Comparison of ENCODE assay signal across 8 cellular contexts in genomic region chr5:173094012-173094661, GRCh38. TPM values are rescaled to one million over a fixed set of nuclear protein-coding genes. Genes with fewer than 3 reads are reported as not detected.
DNase-seq lines count a peak whose midpoint lies in the region; ATAC-seq, FAIRE-seq and TF ChIP-seq lines count a peak whose summit lies in the region.

No MANE protein-coding gene starts in this region.

- H3K27me3 ChIP-seq in HepG2 (ENCODE audit: control insufficient read depth in 1 of 2, insufficient read depth in 2 of 2, low read length in 2 of 2) = no peaks in the 10 kb centered on the region

- no TSS peak for BruUV-seq in HepG2 (replicated peaks; lab: Mats Ljungman, UMichigan)

- no peaks in the 10 kb centered on the region for H3K9me3 ChIP-seq in HepG2 (ENCODE audit: low read length)

- peaks cover 5 to 12% of the 10 kb centered on the region in 2 experiments; a peak in 3 of 5 replicates for H3K36me3 ChIP-seq in HepG2 (replicated peaks in 1 of 2; ENCODE audit: control insufficient read depth in 1 of 2, insufficient read depth in 2 of 2, low read length in 2 of 2)

- 44% methylated on average over 4 of the region's 4 CpGs for WGBS in HepG2 (ENCODE audit: low lambda C conversion rate)

- TF ChIP-seq CTCF in cardiac fibroblast (IDR thresholded peaks at IDR 0.05; ENCODE audit: low read depth, low read length) (no peak), HepG2 (CRISPR knock-in tag; IDR thresholded peaks at IDR 0.05) (no peak)

- H3K27ac ChIP-seq in HepG2 (ENCODE audit: extremely low read length, insufficient read depth, low read length) = no peak overlapping the region

- intact Hi-C loops in HepG2 (cut with micrococcal nuclease; ENCODE audit: unreplicated experiment) = loop anchor here (5.0 kb wide), 1 partner anchor 37 kb away; the partner anchor contains the start of gene CREBRF

- TF ChIP-seq EP300 in HepG2 (IDR thresholded peaks at IDR 0.05; ENCODE audit: low read depth in 2 of 2, low read length in 2 of 2) (0 out of 4 replicates have a peak, but pooled peaks of 1 of the 2 experiments have one; percentile 6), HepG2 (CRISPR knock-in tag; IDR thresholded peaks at IDR 0.05; ENCODE audit: borderline replicate concordance) (no peak)

- H2AFZ ChIP-seq in HepG2 (ENCODE audit: low read length) = no peak overlapping the region

- in situ Hi-C loops in HepG2 (cut with HindIII; ENCODE audit: extremely low pct_ligation_motif_present, low pct_unique_long_range_greater_than_20kb) = no loop called here

- H4K20me1 ChIP-seq in HepG2 (ENCODE audit: insufficient read depth, low read length) = no peaks in the 10 kb centered on the region

- no peak for TF ChIP-seq RAD21 in HepG2 (CRISPR knock-in tag; IDR thresholded peaks at IDR 0.05)

- no peak overlapping the region for H3K4me2 ChIP-seq in HepG2 (ENCODE audit: low read depth, low read length)

- no peak for FAIRE-seq in HepG2 (lab: Jason Lieb, UNC)

- no peak for TF ChIP-seq POLR2A in HepG2 (IDR thresholded peaks at IDR 0.05; ENCODE audit: insufficient read depth in 1 of 2, low read depth in 2 of 2, low read length in 2 of 2)

- H3K4me3 ChIP-seq in cardiac fibroblast (replicated peaks in 1 of 2; ENCODE audit: low read depth in 2 of 2, low read length in 2 of 2) (no peak overlapping the region), HepG2 (replicated peaks in 1 of 3; ENCODE audit: insufficient read depth in 1 of 3, low read depth in 2 of 3, low read length in 3 of 3) (no peak overlapping the region)

- POLR2A ChIA-PET in HepG2 (lab: Yijun Ruan, JAX) = no interaction called here

- peaks cover 14% of the 10 kb centered on the region for H3K4me1 ChIP-seq in HepG2 (ENCODE audit: insufficient read depth, low read length)

- no peaks in the 10 kb centered on the region for H3K79me2 ChIP-seq in HepG2 (ENCODE audit: insufficient read depth, low read length)

- CTCF ChIA-PET in HepG2 (lab: Yijun Ruan, JAX; ENCODE audit: low intra/inter-chr PET ratio, low total read pairs) = no interaction called here

- H3K9ac ChIP-seq in HepG2 (ENCODE audit: insufficient read depth, low read depth, low read length) = no peak overlapping the region

- ATAC-seq in HepG2 = no peak

- DNase-seq in A172 (ENCODE audit: low spot score) (peak; percentile 89), HS-27A (ENCODE audit: low read depth) (peak; percentile 54), cardiac fibroblast (ENCODE audit: low read depth in 2 of 2) (peak; percentile 45 to 85), HepG2 (ENCODE audit: low spot score) (peak; percentile 73), NCI-H82 treated with DMSO at 0.1 percent for 48 hours (lab: John Stamatoyannopoulos, UW; ENCODE audit: unreplicated experiment) (no peak), AG08395 (ENCODE audit: low spot score) (no peak), HuH-7 (ENCODE audit: low spot score) (no peak)
- no peak for DNase-seq in activated CD8-positive, alpha-beta memory T cell treated with anti-CD3 and anti-CD28 coated beads, Interleukin-2, amount 50 U/mL, for 4 hours

TF ChIP-seq in HepG2, 621 proteins besides CTCF, POLR2A, EP300 and RAD21 (continues in another document):
- TF ChIP-seq ZKSCAN1 (IDR thresholded peaks at IDR 0.05; ENCODE audit: low read length) (no peak), SOX13 (IDR thresholded peaks at IDR 0.05) (no peak), SOX13 (CRISPR knock-in tag; conservative IDR thresholded peaks at IDR 0.05 in 1 of 2, IDR thresholded peaks at IDR 0.05 in 1 of 2) (peak in 1 of 2 experiments; percentile 56; a peak in 1 of 4 replicates), ZNF207 (IDR thresholded peaks at IDR 0.05; ENCODE audit: borderline replicate concordance) (no peak), GLMP (CRISPR knock-in tag; IDR thresholded peaks at IDR 0.05; ENCODE audit: borderline replicate concordance) (no peak), TIGD3 (CRISPR knock-in tag; IDR thresholded peaks at IDR 0.05; ENCODE audit: borderline replicate concordance) (no peak), SRF (IDR thresholded peaks at IDR 0.05; ENCODE audit: low read depth, low read length) (no peak)

RNA-seq across cellular contexts. Expression of gene CREBRF, which starts 38.0 kb away (rescaled TPM):
- 7.1 and 9.6 TPM in 2 replicates for total RNA-seq in A172 (2014; rRNA removed; shearing (Covaris generic))
- total RNA-seq in HepG2 (2016; rRNA removed; fragmentation: Illumina TruSeq; extraction: Trizol) = 4.5 and 5.1 TPM in 2 replicates
- total RNA-seq in HepG2 (2016; cell fraction: cytosol; rRNA removed; fragmentation: Illumina TruSeq; extraction: Trizol; ENCODE audit: low read depth) = 3.3 and 4.5 TPM in 2 replicates
- 4.9 and 5.3 TPM in 2 replicates for total RNA-seq in HepG2 (2016; cell fraction: insoluble cytoplasmic fraction; rRNA removed; fragmentation: Illumina TruSeq; extraction: Trizol)
- 5.3 and 5.8 TPM in 2 replicates for total RNA-seq in HepG2 (2016; cell fraction: membrane; rRNA removed; fragmentation: Illumina TruSeq; extraction: Trizol)
- 7.6 and 9.7 TPM in 2 replicates for total RNA-seq in HepG2 (2016; cell fraction: nucleus; rRNA removed; fragmentation: Illumina TruSeq; extraction: Trizol)
- 8.9 and 10.2 TPM in 2 replicates for polyA plus RNA-seq in HepG2 (2011; rRNA removed)
- 2.5 and 3.3 TPM in 2 replicates for polyA plus RNA-seq in HepG2 (2011; cell fraction: cytosol; rRNA removed)
- 15.4 and 16.5 TPM in 2 replicates for polyA plus RNA-seq in HepG2 (2011; cell fraction: nucleus; rRNA removed)
- polyA plus RNA-seq in HepG2 (2012) = 6.6 and 9.2 TPM in 2 replicates
- 0.08 and 0.09 TPM in 2 replicates for polyA plus RNA-seq in HepG2 (2016; cell fraction: cytosol; fragmentation: Illumina TruSeq; extraction: Trizol; ENCODE audit: low read depth)
- polyA plus RNA-seq in HepG2 (2016; cell fraction: insoluble cytoplasmic fraction; fragmentation: Illumina TruSeq; extraction: Trizol; ENCODE audit: low read depth) = 1.6 TPM in 2 replicates
- polyA plus RNA-seq in HepG2 (2016; cell fraction: membrane; fragmentation: Illumina TruSeq; extraction: Trizol; ENCODE audit: low read depth) = 0.17 and 0.21 TPM in 2 replicates
- 5.6 and 7.8 TPM in 2 replicates for polyA plus RNA-seq in HepG2 (2016; cell fraction: nucleus; fragmentation: Illumina TruSeq; extraction: Trizol; ENCODE audit: insufficient read depth, low read depth)
- polyA minus RNA-seq in HepG2 (2011; rRNA and poly(A)+ RNA removed; ENCODE audit: low replicate concordance) = 10.2 and 30.3 TPM in 2 replicates
- 6.2 and 13.2 TPM in 2 replicates for polyA minus RNA-seq in HepG2 (2011; cell fraction: cytosol; rRNA and poly(A)+ RNA removed)
- polyA minus RNA-seq in HepG2 (2011; cell fraction: nucleus; rRNA and poly(A)+ RNA removed) = 40.2 and 40.9 TPM in 2 replicates

RNA-seq across cellular contexts. Expression of gene BNIP1, which starts 50.2 kb away (rescaled TPM):
- total RNA-seq in A172 (2014; rRNA removed; shearing (Covaris generic)) = 26.4 and 26.5 TPM in 2 replicates
- total RNA-seq in HepG2 (2016; rRNA removed; fragmentation: Illumina TruSeq; extraction: Trizol) = 16.9 and 20.6 TPM in 2 replicates
- 14.5 and 15.0 TPM in 2 replicates for total RNA-seq in HepG2 (2016; cell fraction: cytosol; rRNA removed; fragmentation: Illumina TruSeq; extraction: Trizol; ENCODE audit: low read depth)
- total RNA-seq in HepG2 (2016; cell fraction: insoluble cytoplasmic fraction; rRNA removed; fragmentation: Illumina TruSeq; extraction: Trizol) = 16.1 and 18.2 TPM in 2 replicates
- 13.7 and 13.8 TPM in 2 replicates for total RNA-seq in HepG2 (2016; cell fraction: membrane; rRNA removed; fragmentation: Illumina TruSeq; extraction: Trizol)
- total RNA-seq in HepG2 (2016; cell fraction: nucleus; rRNA removed; fragmentation: Illumina TruSeq; extraction: Trizol) = 7.5 and 9.4 TPM in 2 replicates
- polyA plus RNA-seq in HepG2 (2011; rRNA removed) = 10.0 and 13.2 TPM in 2 replicates
- 10.5 and 11.6 TPM in 2 replicates for polyA plus RNA-seq in HepG2 (2011; cell fraction: cytosol; rRNA removed)
- polyA plus RNA-seq in HepG2 (2011; cell fraction: nucleus; rRNA removed) = 6.0 and 6.5 TPM in 2 replicates
- polyA plus RNA-seq in HepG2 (2012) = 7.3 and 9.3 TPM in 2 replicates
- 6.4 and 6.5 TPM in 2 replicates for polyA plus RNA-seq in HepG2 (2016; cell fraction: cytosol; fragmentation: Illumina TruSeq; extraction: Trizol; ENCODE audit: low read depth)
- 14.9 and 16.5 TPM in 2 replicates for polyA plus RNA-seq in HepG2 (2016; cell fraction: insoluble cytoplasmic fraction; fragmentation: Illumina TruSeq; extraction: Trizol; ENCODE audit: low read depth)
- 5.7 and 6.4 TPM in 2 replicates for polyA plus RNA-seq in HepG2 (2016; cell fraction: membrane; fragmentation: Illumina TruSeq; extraction: Trizol; ENCODE audit: low read depth)
- 11.7 and 13.0 TPM in 2 replicates for polyA plus RNA-seq in HepG2 (2016; cell fraction: nucleus; fragmentation: Illumina TruSeq; extraction: Trizol; ENCODE audit: insufficient read depth, low read depth)
- polyA minus RNA-seq in HepG2 (2011; rRNA and poly(A)+ RNA removed; ENCODE audit: low replicate concordance) = 10.3 and 12.7 TPM in 2 replicates
- 3.4 and 4.9 TPM in 2 replicates for polyA minus RNA-seq in HepG2 (2011; cell fraction: cytosol; rRNA and poly(A)+ RNA removed)
- 4.8 and 5.7 TPM in 2 replicates for polyA minus RNA-seq in HepG2 (2011; cell fraction: nucleus; rRNA and poly(A)+ RNA removed)

Comparison
In these comparisons a context has a peak if more than half of its experiments do, and no peak if none do; other contexts are left out.
1. DNase-seq: peak in A172 (single experiment), HS-27A (single experiment), cardiac fibroblast (2 of 2) and HepG2 (single experiment); none in activated CD8-positive, alpha-beta memory T cell treated with anti-CD3 and anti-CD28 coated beads, Interleukin-2, amount 50 U/mL, for 4 hours (single experiment), NCI-H82 treated with DMSO at 0.1 percent for 48 hours (single experiment), AG08395 (single experiment) and HuH-7 (single experiment).